Comparison of ENCODE assay signal across 23 cellular contexts in the genomic region with DNA sequence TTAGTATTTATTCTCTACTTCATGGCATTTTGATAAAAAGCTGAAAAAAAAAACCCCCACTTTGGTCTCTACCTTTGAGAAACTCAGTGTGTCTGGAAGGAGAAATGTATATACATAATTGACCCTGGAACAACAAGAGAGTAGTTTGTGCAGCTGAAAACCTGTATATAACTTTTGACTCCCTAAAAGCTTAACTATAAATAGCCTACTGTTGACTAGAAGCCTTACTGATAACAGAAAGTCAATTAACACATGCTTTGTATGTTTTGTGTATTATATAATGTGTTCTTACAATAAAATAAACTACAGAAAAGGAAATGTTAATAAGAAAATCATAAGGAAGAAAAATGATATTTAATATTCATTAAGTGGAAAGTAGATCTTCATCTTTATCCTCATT.
"Had no signal": no experiment of that assay in that cellular context is flagged by ENCODE, and none has a peak within 500 bp of the region (broad histone marks: within the 10 kb centered on the region; RNA-seq: fewer than 3 reads in every experiment).

No MANE protein-coding gene starts in this region.

- H3K27me3 ChIP-seq: MG63 had no signal

- ATAC-seq: HepG2 had no signal

- H3K9me3 ChIP-seq: SK-N-SH had no signal

- H3K4me3 ChIP-seq: MG63 had no signal

- H3K4me2 ChIP-seq: SK-N-SH had no signal

- FAIRE-seq: HepG2, RCC 7860 had no signal

- DNase-seq: IMR-90, Karpas-422, KG1, MG63, NCI-H1092, NCI-H1105 treated with DMSO at 0.1 percent for 48 hours, NCI-H1417 treated with DMSO at 0.1 percent for 48 hours, NCI-H1694 treated with DMSO at 0.1 percent for 48 hours, NCI-H1930, NCI-H2081, NCI-H2107, NCI-H2171, NCI-H226, NCI-H446, NCI-H510A, NCI-H524 treated with DMSO at 0.1 percent for 48 hours, NCI-H69, NCI-H774, RPMI8226, SHP77, SK-N-SH had no signal
